In genomic region chr1:156970017-156970416, GRCh38 we compare ENCODE assay signal across 15 cellular contexts. TPM values are rescaled to one million over a fixed set of nuclear protein-coding genes. Genes with fewer than 3 reads are reported as not detected.
DNase-seq lines count a peak whose midpoint lies in the region; TF ChIP-seq lines count a peak whose summit lies in the region.
"Had no signal": no experiment of that assay in that cellular context is flagged by ENCODE, and none has a peak within 500 bp of the region (broad histone marks: within the 10 kb centered on the region; RNA-seq: fewer than 3 reads in every experiment).

No MANE protein-coding gene starts in this region.

- H3K4me3 Mint-ChIP-seq in progenitor cell of endocrine pancreas (ENCODE audit: low read depth): no peak overlapping the region
- H3K4me3 Mint-ChIP-seq: activated naive CD4-positive, alpha-beta T cell treated with anti-CD3 and anti-CD28 coated beads for 36 hours had no signal

- peaks cover 53% of the 10 kb centered on the region for H3K36me3 Mint-ChIP-seq in progenitor cell of endocrine pancreas (ENCODE audit: insufficient read depth)

- H3K4me1 Mint-ChIP-seq in progenitor cell of endocrine pancreas (ENCODE audit: low read depth): peaks cover 21% of the 10 kb centered on the region

- peak; percentile 18 for TF ChIP-seq CTCF in brain microvascular endothelial cell (IDR thresholded peaks at IDR 0.05; ENCODE audit: low read depth, low read length, missing control alignments)
- TF ChIP-seq CTCF in progenitor cell of endocrine pancreas (IDR thresholded peaks at IDR 0.05; ENCODE audit: unreplicated experiment): peak; percentile 18

- no peak overlapping the region for H3K27ac Mint-ChIP-seq in progenitor cell of endocrine pancreas
- H3K27ac Mint-ChIP-seq: activated naive CD4-positive, alpha-beta T cell treated with anti-CD3 and anti-CD28 coated beads for 36 hours had no signal

- no peaks in the 10 kb centered on the region for H3K27me3 Mint-ChIP-seq in progenitor cell of endocrine pancreas

- no peak overlapping the region for H3K27ac ChIP-seq in brain microvascular endothelial cell
- H3K27ac ChIP-seq: dorsolateral prefrontal cortex, skin epidermis had no signal

- peaks cover 14% of the 10 kb centered on the region for H3K36me3 ChIP-seq in brain microvascular endothelial cell (replicated peaks)

- in situ Hi-C loops in brain microvascular endothelial cell (cut with HindIII; ENCODE audit: low pct_ligation_motif_present, low sequenced_read_pairs): no loop called here

- H3K4me3 ChIP-seq in brain microvascular endothelial cell (ENCODE audit: low read depth, low read length): no peak overlapping the region
- H3K4me3 ChIP-seq: dorsolateral prefrontal cortex, mucosa of descending colon, skin epidermis had no signal

- H3K27me3 ChIP-seq in brain microvascular endothelial cell (replicated peaks): no peaks in the 10 kb centered on the region
- H3K27me3 ChIP-seq: dorsolateral prefrontal cortex had no signal

- intact Hi-C loops in head of caudate nucleus (cut with DNase I): no loop called here

- H3K9me3 Mint-ChIP-seq in progenitor cell of endocrine pancreas (ENCODE audit: low read depth): no peaks in the 10 kb centered on the region
- H3K9me3 Mint-ChIP-seq: activated naive CD4-positive, alpha-beta T cell treated with anti-CD3 and anti-CD28 coated beads for 36 hours had no signal

- DNase-seq in NCI-H2196 (lab: John Stamatoyannopoulos, UW; ENCODE audit: unreplicated experiment) (peak; percentile 4), NCI-H2196 treated with DMSO at 0.1 percent for 48 hours (lab: John Stamatoyannopoulos, UW; ENCODE audit: unreplicated experiment) (no peak), MV-4-11 (lab: John Stamatoyannopoulos, UW) (peak; percentile 13), brain microvascular endothelial cell (no peak), progenitor cell of endocrine pancreas (ENCODE audit: low spot score, unreplicated experiment) (no peak), iPS-NIHi11 (ENCODE audit: low spot score) (no peak), NCI-H1105 (lab: John Stamatoyannopoulos, UW) (no peak), head of caudate nucleus (no peak)
- DNase-seq: activated CD4-positive, alpha-beta T cell treated with anti-CD3 and anti-CD28 coated beads, Interleukin-2, amount 50 U/mL, for 1 hour; activated naive CD4-positive, alpha-beta T cell treated with anti-CD3 and anti-CD28 coated beads for 36 hours; dorsolateral prefrontal cortex; mucosa of descending colon; NCI-H2081; SHP77 had no signal

RNA-seq across cellular contexts. Expression of gene LRRC71, which starts 49.6 kb away (rescaled TPM):
- not detected in 2 replicates for total RNA-seq in progenitor cell of endocrine pancreas
- total RNA-seq: activated naive CD4-positive, alpha-beta T cell treated with anti-CD3 and anti-CD28 coated beads for 36 hours; mucosa of descending colon had no signal

Comparison
In these comparisons a context has a peak if more than half of its experiments do, and no peak if none do; other contexts are left out.
1. DNase-seq: peak in NCI-H2196 (single experiment) and MV-4-11 (single experiment); none in NCI-H2196 treated with DMSO at 0.1 percent for 48 hours (single experiment), brain microvascular endothelial cell (single experiment), progenitor cell of endocrine pancreas (single experiment), iPS-NIHi11 (single experiment), NCI-H1105 (single experiment) and head of caudate nucleus (0 of 42).